In the genomic region with DNA sequence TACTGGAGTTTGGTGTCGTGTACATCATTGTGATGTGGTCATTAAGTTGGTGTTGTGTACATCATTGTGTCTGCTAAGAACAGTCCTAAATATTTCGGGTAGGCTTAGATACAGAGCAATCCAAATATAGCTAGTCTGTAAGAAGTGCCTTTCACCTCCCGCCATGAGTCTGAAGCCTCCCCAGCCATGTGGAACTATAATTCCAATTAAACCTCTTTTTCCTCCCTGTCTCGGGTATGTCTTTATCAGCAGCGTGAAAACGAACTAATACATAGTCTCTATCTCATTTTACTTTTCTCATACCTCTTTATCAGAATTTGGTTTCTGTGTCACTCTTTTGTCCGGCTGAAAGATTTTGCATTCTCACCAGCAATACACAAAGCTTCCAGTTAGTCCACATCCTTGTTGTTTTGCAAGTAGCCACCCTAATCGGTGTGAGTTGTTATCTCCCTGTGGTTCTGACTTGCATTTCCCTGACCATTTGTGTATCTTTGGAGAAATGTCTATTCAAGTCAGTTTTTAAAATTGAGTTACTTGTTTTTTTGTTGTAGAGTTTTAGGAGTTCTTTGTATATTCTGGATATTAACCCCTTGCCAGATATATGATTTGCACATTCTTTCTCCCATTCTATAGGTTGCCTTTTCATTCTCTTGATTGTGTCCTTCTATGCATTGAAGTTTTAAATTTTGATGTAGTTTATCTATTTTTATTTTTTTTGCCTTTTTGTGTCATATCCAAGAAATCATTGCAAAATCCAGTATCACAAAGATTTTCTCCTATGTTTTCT, we compare ENCODE assay signal across 18 cellular contexts.
"Had no signal": no experiment of that assay in that cellular context is flagged by ENCODE, and none has a peak within 500 bp of the region (broad histone marks: within the 10 kb centered on the region; RNA-seq: fewer than 3 reads in every experiment).

No MANE protein-coding gene starts in this region.

- H3K4me3 ChIP-seq: breast epithelium, gastrocnemius medialis, right atrium auricular region, tibial artery had no signal

- H3K4me1 Mint-ChIP-seq: activated B cell treated with CpG ODN at 0.5 μM for 24 hours; activated CD4-positive, alpha-beta T cell treated with anti-CD3 and anti-CD28 coated beads, Interleukin-2, amount 10 ng/mL, durations not matched to agents 24 days and 14 days; activated naive CD8-positive, alpha-beta T cell treated with anti-CD3 and anti-CD28 coated beads for 36 hours; natural killer cell had no signal

- H3K9me3 ChIP-seq: breast epithelium, gastrocnemius medialis, right atrium auricular region, tibial artery had no signal

- H3K27me3 ChIP-seq: breast epithelium, gastrocnemius medialis, right atrium auricular region, tibial artery had no signal

- H3K27ac Mint-ChIP-seq: activated B cell treated with CpG ODN at 0.5 μM for 24 hours; activated CD4-positive, alpha-beta T cell treated with anti-CD3 and anti-CD28 coated beads, Interleukin-2, amount 10 ng/mL, durations not matched to agents 24 days and 14 days; activated CD8-positive, alpha-beta T cell treated with anti-CD3 and anti-CD28 coated beads, Interleukin-2, amount 10 ng/mL, durations not matched to agents 7 days and 5 days; activated naive CD8-positive, alpha-beta T cell treated with anti-CD3 and anti-CD28 coated beads for 36 hours; activated T-cell treated with anti-CD3 and anti-CD28 coated beads, Interleukin-2, amount 50 U/mL, for 72 hours; effector memory CD8-positive, alpha-beta T cell; natural killer cell; stimulated activated naive B cell treated with anti-CD40 and anti-IgM and Interleukin-4, amounts not matched to agents 10 μg/mL and 1 μg/mL and 100 μg/mL, for 72 hours had no signal

- DNase-seq: activated B cell treated with CpG ODN at 0.5 μM for 24 hours; activated CD4-positive, alpha-beta T cell treated with anti-CD3 and anti-CD28 coated beads, Interleukin-2, amount 10 ng/mL, durations not matched to agents 24 days and 14 days; activated CD8-positive, alpha-beta memory T cell treated with anti-CD3 and anti-CD28 coated beads, Interleukin-2, amount 50 U/mL, for 48 hours; activated CD8-positive, alpha-beta T cell treated with anti-CD3 and anti-CD28 coated beads, Interleukin-2, amount 10 ng/mL, durations not matched to agents 7 days and 5 days; activated naive CD8-positive, alpha-beta T cell treated with anti-CD3 and anti-CD28 coated beads for 36 hours; activated T-cell treated with anti-CD3 and anti-CD28 coated beads, Interleukin-2, amount 50 U/mL, for 72 hours; cerebellar nuclear complex; dermis blood vessel endothelial cell; effector memory CD8-positive, alpha-beta T cell; gastrocnemius medialis; natural killer cell; stimulated activated CD4-positive, alpha-beta T cell treated with anti-CD3 and anti-CD28 coated beads, Interleukin-2, amount 100 ng/mL, for 48 hours; stimulated activated naive B cell treated with anti-CD40 and anti-IgM and Interleukin-4, amounts not matched to agents 10 μg/mL and 1 μg/mL and 100 μg/mL, for 72 hours; T-helper 1 cell; tibial artery had no signal

- H3K27ac ChIP-seq: breast epithelium, gastrocnemius medialis, right atrium auricular region, tibial artery had no signal

- H3K4me1 ChIP-seq: breast epithelium, right atrium auricular region, tibial artery had no signal

- H3K4me3 Mint-ChIP-seq: activated B cell treated with CpG ODN at 0.5 μM for 24 hours; activated CD4-positive, alpha-beta T cell treated with anti-CD3 and anti-CD28 coated beads, Interleukin-2, amount 10 ng/mL, durations not matched to agents 24 days and 14 days; activated CD8-positive, alpha-beta T cell treated with anti-CD3 and anti-CD28 coated beads, Interleukin-2, amount 10 ng/mL, durations not matched to agents 7 days and 5 days; activated naive CD8-positive, alpha-beta T cell treated with anti-CD3 and anti-CD28 coated beads for 36 hours; activated T-cell treated with anti-CD3 and anti-CD28 coated beads, Interleukin-2, amount 50 U/mL, for 72 hours; effector memory CD8-positive, alpha-beta T cell; natural killer cell; stimulated activated naive B cell treated with anti-CD40 and anti-IgM and Interleukin-4, amounts not matched to agents 10 μg/mL and 1 μg/mL and 100 μg/mL, for 72 hours had no signal

- H3K9me3 Mint-ChIP-seq: activated B cell treated with CpG ODN at 0.5 μM for 24 hours; activated CD4-positive, alpha-beta T cell treated with anti-CD3 and anti-CD28 coated beads, Interleukin-2, amount 10 ng/mL, durations not matched to agents 24 days and 14 days; activated naive CD8-positive, alpha-beta T cell treated with anti-CD3 and anti-CD28 coated beads for 36 hours; activated T-cell treated with anti-CD3 and anti-CD28 coated beads, Interleukin-2, amount 50 U/mL, for 72 hours; effector memory CD8-positive, alpha-beta T cell; natural killer cell had no signal

- ATAC-seq: activated CD8-positive, alpha-beta T cell treated with anti-CD3 and anti-CD28 coated beads, Interleukin-2, amount 10 ng/mL, durations not matched to agents 7 days and 5 days; activated T-cell treated with anti-CD3 and anti-CD28 coated beads, Interleukin-2, amount 50 U/mL, for 72 hours; effector memory CD8-positive, alpha-beta T cell; gastrocnemius medialis; SK-N-SH treated with all-trans-retinoic acid at 6 μM for 48 hours; stimulated activated naive B cell treated with anti-CD40 and anti-IgM and Interleukin-4, amounts not matched to agents 10 μg/mL and 1 μg/mL and 100 μg/mL, for 72 hours had no signal

- H3K36me3 ChIP-seq: breast epithelium, gastrocnemius medialis, right atrium auricular region, tibial artery had no signal

- H3K36me3 Mint-ChIP-seq: activated naive CD8-positive, alpha-beta T cell treated with anti-CD3 and anti-CD28 coated beads for 36 hours; natural killer cell had no signal

- H3K27me3 Mint-ChIP-seq: activated B cell treated with CpG ODN at 0.5 μM for 24 hours; stimulated activated naive B cell treated with anti-CD40 and anti-IgM and Interleukin-4, amounts not matched to agents 10 μg/mL and 1 μg/mL and 100 μg/mL, for 72 hours had no signal
